14 cellular contexts compared by ENCODE assay signal in genomic region chr10:71969929-71970328, GRCh38. TPM values are rescaled to one million over a fixed set of nuclear protein-coding genes. Genes with fewer than 3 reads are reported as not detected.
A peak's percentile ranks its signal among the peaks of the same experiment; 100 is the strongest.
DNase-seq lines count a peak whose midpoint lies in the region; ATAC-seq and TF ChIP-seq lines count a peak whose summit lies in the region.
"Had no signal": no experiment of that assay in that cellular context is flagged by ENCODE, and none has a peak within 500 bp of the region (broad histone marks: within the 10 kb centered on the region; RNA-seq: fewer than 3 reads in every experiment).

No MANE protein-coding gene starts in this region.

- no peaks in the 10 kb centered on the region for H3F3A ChIP-seq in PC-3 (ENCODE audit: low read length, unreplicated experiment)

- no TSS peak for BruUV-seq in PC-3 (replicated peaks; lab: Mats Ljungman, UMichigan)

- intact Hi-C loops in PC-3 (cut with micrococcal nuclease): loop anchor here (1.0 to 5.0 kb wide), 2 partner anchors 57 to 74 kb away; no protein-coding TSS in a partner anchor

- TF ChIP-seq CTCF in PC-3 (conservative IDR thresholded peaks at IDR 0.05; ENCODE audit: low read depth, low read length): no peak
- TF ChIP-seq CTCF in chondrocyte (IDR thresholded peaks at IDR 0.05): no peak
- TF ChIP-seq CTCF in neural crest cell (conservative IDR thresholded peaks at IDR 0.05): no peak
- TF ChIP-seq CTCF in suprapubic skin (IDR thresholded peaks at IDR 0.05): no peak

- peaks cover 3% of the 10 kb centered on the region for H3K36me3 Mint-ChIP-seq in chondrocyte (ENCODE audit: low read depth)
- no peaks in the 10 kb centered on the region for H3K36me3 Mint-ChIP-seq in neural crest cell (ENCODE audit: low read depth)
- H3K36me3 Mint-ChIP-seq: memory B cell had no signal

- peaks cover 93% of the 10 kb centered on the region for H3K79me2 ChIP-seq in PC-3 (ENCODE audit: low read length)

- TF ChIP-seq POLR2A in suprapubic skin (IDR thresholded peaks at IDR 0.05): no peak

- TF ChIP-seq EP300 in suprapubic skin (IDR thresholded peaks at IDR 0.05): no peak

- H3K9me3 ChIP-seq in PC-3 (ENCODE audit: low read length) (no peaks in the 10 kb centered on the region), suprapubic skin (no peaks in the 10 kb centered on the region)
- H3K9me3 ChIP-seq: SJSA1 had no signal

- H3K4me2 ChIP-seq in PC-3 (ENCODE audit: low read length): peak overlapping the region; percentile 98

- no peak overlapping the region for H2AFZ ChIP-seq in PC-3 (ENCODE audit: low read length)

- peak overlapping the region; percentile 81 for H3K27ac ChIP-seq in PC-3 (ENCODE audit: low read length)
- peak overlapping the region; percentile 78 for H3K27ac ChIP-seq in suprapubic skin
- H3K27ac ChIP-seq: SJSA1 had no signal

- H3K27me3 ChIP-seq in PC-3 (ENCODE audit: low read length) (no peaks in the 10 kb centered on the region), suprapubic skin (no peaks in the 10 kb centered on the region)
- H3K27me3 ChIP-seq: SJSA1 had no signal

- 57% methylated on average over 10 of the region's 10 CpGs for WGBS in suprapubic skin

- H3K4me3 ChIP-seq in PC-3 (ENCODE audit: low read length): peak overlapping the region; percentile 23; the same call in 1 of the 2 replicates
- peak overlapping the region; percentile 18 for H3K4me3 ChIP-seq in suprapubic skin
- H3K4me3 ChIP-seq: SJSA1 had no signal

- peaks cover 97% of the 10 kb centered on the region for H3K4me1 ChIP-seq in PC-3 (ENCODE audit: insufficient read depth, low read length)
- peaks cover 92% of the 10 kb centered on the region for H3K4me1 ChIP-seq in suprapubic skin

- H3K36me3 ChIP-seq in PC-3 (ENCODE audit: low read depth, low read length): no peaks in the 10 kb centered on the region
- H3K36me3 ChIP-seq in suprapubic skin: no peaks in the 10 kb centered on the region

- no peak overlapping the region for H3K9ac ChIP-seq in PC-3 (ENCODE audit: low read length)

- H3K4me3 Mint-ChIP-seq in chondrocyte (ENCODE audit: unreplicated experiment): no peak overlapping the region
- H3K4me3 Mint-ChIP-seq in neural crest cell: peak overlapping the region; percentile 27
- H3K4me3 Mint-ChIP-seq: memory B cell had no signal

- H3K9me3 Mint-ChIP-seq in chondrocyte (ENCODE audit: low read depth) (no peaks in the 10 kb centered on the region), neural crest cell (no peaks in the 10 kb centered on the region)
- H3K9me3 Mint-ChIP-seq: memory B cell had no signal

- H3K27ac Mint-ChIP-seq in chondrocyte (ENCODE audit: unreplicated experiment) (peak overlapping the region; percentile 51), neural crest cell (ENCODE audit: unreplicated experiment) (peak overlapping the region; percentile 12)
- H3K27ac Mint-ChIP-seq: memory B cell had no signal

- DNase-seq in PC-3 (no peak), chondrocyte (ENCODE audit: low spot score) (no peak), neural crest cell (ENCODE audit: low read depth, low spot score) (no peak), suprapubic skin (ENCODE audit: low spot score in 2 of 2) (no peak), GM19238 (ENCODE audit: insufficient read length, low spot score) (no peak), SKM-1 (lab: John Stamatoyannopoulos, UW; ENCODE audit: unreplicated experiment) (no peak)
- DNase-seq in activated effector memory CD4-positive, alpha-beta T cell treated with anti-CD3 and anti-CD28 coated beads, Interleukin-2, amount 50 U/mL, for 16 hours: no peak
- DNase-seq in activated CD4-positive, alpha-beta T cell treated with anti-CD3 and anti-CD28 coated beads, Interleukin-2, amount 50 U/mL, for 48 hours: no peak
- DNase-seq: activated CD4-positive, alpha-beta T cell treated with anti-CD3 and anti-CD28 coated beads, Interleukin-2, amount 50 U/mL, for 4 hours; anterior cingulate cortex; NCI-H1092; stimulated activated CD4-positive, alpha-beta T cell treated with anti-CD3 and anti-CD28 coated beads, Interleukin-1b, Interleukin-23, amount 100 ng/mL, for 48 hours had no signal

- ATAC-seq in PC-3: no peak

- H3K27me3 Mint-ChIP-seq in chondrocyte (ENCODE audit: low read depth) (no peaks in the 10 kb centered on the region), neural crest cell (ENCODE audit: low read depth) (peaks cover 3% of the 10 kb centered on the region)

- no peaks in the 10 kb centered on the region for H3K9me2 ChIP-seq in PC-3 (replicated peaks; ENCODE audit: low read length)

- CTCF ChIA-PET in PC-3 (lab: Charles Lee): interaction anchor here (1.4 kb wide), 1 partner anchor 79 kb away, joined by 6 read pairs; no protein-coding TSS in a partner anchor

- H3K4me1 Mint-ChIP-seq in chondrocyte (ENCODE audit: low read depth) (peaks cover 98% of the 10 kb centered on the region), neural crest cell (peaks cover 77% of the 10 kb centered on the region)
- H3K4me1 Mint-ChIP-seq: memory B cell had no signal

- H4K20me1 ChIP-seq in PC-3 (ENCODE audit: low read length): peaks cover 4% of the 10 kb centered on the region; the same call in 1 of the 2 replicates

- POLR2A ChIA-PET in PC-3 (lab: Charles Lee; ENCODE audit: unreplicated experiment): no interaction called here

RNA-seq across cellular contexts. Expression of gene CHST3, which starts 5.7 kb away (rescaled TPM):
- 12.7 and 17.0 TPM in 2 replicates for total RNA-seq in PC-3 (2014; rRNA removed)
- 43.9 to 65.4 TPM (median 63.2 TPM) in 3 replicates for total RNA-seq in chondrocyte
- 24.5 and 25.8 TPM in 2 replicates for total RNA-seq in neural crest cell
- total RNA-seq in suprapubic skin: 10 to 100 TPM; 17.9 to 29.3 (median 23.2) TPM
